8 cellular contexts compared by ENCODE assay signal in the genomic region with DNA sequence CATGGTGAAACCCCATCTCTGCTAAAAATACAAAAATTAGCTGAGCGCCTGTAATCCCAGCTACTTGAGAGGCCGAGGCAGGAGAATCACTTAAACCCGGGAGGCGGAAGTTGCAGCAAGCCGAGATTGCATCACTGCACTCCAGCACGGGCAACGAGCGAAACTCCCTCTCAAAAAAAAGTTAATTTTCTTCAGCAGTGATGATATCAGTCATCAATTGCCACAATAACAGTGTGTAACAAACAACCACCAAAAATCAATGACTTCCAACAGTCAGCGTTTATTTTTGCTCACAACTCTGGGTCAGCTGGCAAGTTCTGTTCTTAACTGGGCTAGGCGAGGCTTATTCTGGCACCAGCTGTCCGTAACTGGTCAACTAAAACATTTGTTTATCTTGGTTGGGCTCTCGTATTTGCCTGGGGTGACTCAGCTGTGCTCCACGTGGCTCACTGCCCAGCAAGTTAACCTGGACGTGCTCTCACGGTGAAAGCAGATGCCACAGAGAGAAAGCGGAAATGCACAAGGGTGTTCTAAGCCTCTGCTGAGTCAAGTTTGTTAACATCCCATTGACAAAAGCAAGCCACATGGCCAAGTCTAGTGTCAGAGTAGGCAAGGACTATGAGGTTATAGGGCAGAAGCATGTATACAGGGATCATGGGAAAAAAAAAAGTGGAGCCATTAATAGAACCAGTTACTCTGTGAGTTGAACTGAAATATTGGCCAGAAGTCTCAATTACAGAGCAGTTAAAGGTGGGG. TPM values are rescaled to one million over a fixed set of nuclear protein-coding genes. Genes with fewer than 3 reads are reported as not detected.
DNase-seq lines count a peak whose midpoint lies in the region; ATAC-seq, FAIRE-seq and TF ChIP-seq lines count a peak whose summit lies in the region.

No MANE protein-coding gene starts in this region.

- H3K27me3 ChIP-seq in brain microvascular endothelial cell (replicated peaks) (no peaks in the 10 kb centered on the region), thoracic aorta (replicated peaks; ENCODE audit: insufficient read depth) (no peaks in the 10 kb centered on the region)

- H3K36me3 ChIP-seq in brain microvascular endothelial cell (replicated peaks) = no peaks in the 10 kb centered on the region
- H3K36me3 ChIP-seq in kidney (ENCODE audit: control insufficient read depth in 1 of 2, insufficient read depth in 2 of 2, low read length in 2 of 2) = no peaks in the 10 kb centered on the region
- peaks cover 9% of the 10 kb centered on the region for H3K36me3 ChIP-seq in thoracic aorta

- in situ Hi-C loops in brain microvascular endothelial cell (cut with HindIII; ENCODE audit: low pct_ligation_motif_present, low sequenced_read_pairs) = no loop called here

- no peak overlapping the region for H3K9ac ChIP-seq in kidney (ENCODE audit: low read length in 2 of 2)

- H3K4me1 ChIP-seq in kidney (ENCODE audit: control insufficient read depth in 1 of 2, insufficient read depth in 1 of 2, low read depth in 1 of 2, low read length in 2 of 2) (peaks cover 3 to 7% of the 10 kb centered on the region in 2 donors), thoracic aorta (ENCODE audit: control insufficient read depth in 1 of 2, low read depth in 2 of 2) (peaks cover 4 to 24% of the 10 kb centered on the region in 2 donors)

- ATAC-seq in thoracic aorta (ENCODE audit: insufficient number of reproducible peaks, low FRiP score, low read depth) = peak; percentile 99
- ATAC-seq in HG03457 (IDR thresholded peaks at IDR 0.05; ENCODE audit: unreplicated experiment) = no peak
- no peak for ATAC-seq in GM18873 (IDR thresholded peaks at IDR 0.05; ENCODE audit: low FRiP score, unreplicated experiment)
- no peak for ATAC-seq in HG02973 (IDR thresholded peaks at IDR 0.05; ENCODE audit: unreplicated experiment)

- H3K4me3 ChIP-seq in brain microvascular endothelial cell (ENCODE audit: low read depth, low read length) (no peak overlapping the region), kidney (ENCODE audit: low read length in 2 of 2) (peak overlapping the region in 1 of 2 donors; percentile 13), thoracic aorta (peak overlapping the region; percentile 45)

- peak; percentile 95 for DNase-seq in Daoy (ENCODE audit: low read depth)
- DNase-seq in NCI-H2196 (lab: John Stamatoyannopoulos, UW; ENCODE audit: unreplicated experiment) = peak; percentile 82
- peak; percentile 95 for DNase-seq in brain microvascular endothelial cell
- DNase-seq in kidney = peak; percentile 95
- DNase-seq in thoracic aorta (ENCODE audit: low spot score) = peak; percentile 73

- peak overlapping the region; percentile 72 for H3K27ac ChIP-seq in brain microvascular endothelial cell
- H3K27ac ChIP-seq in kidney (ENCODE audit: low read depth in 2 of 2, low read length in 2 of 2) = peak overlapping the region; percentile 52 to 84
- peak overlapping the region; percentile 82 for H3K27ac ChIP-seq in thoracic aorta

- TF ChIP-seq CTCF in brain microvascular endothelial cell (IDR thresholded peaks at IDR 0.05; ENCODE audit: low read depth, low read length, missing control alignments) = no peak
- TF ChIP-seq CTCF in kidney (IDR thresholded peaks at IDR 0.05; ENCODE audit: borderline replicate concordance, extremely low read depth, insufficient read depth) = no peak
- TF ChIP-seq CTCF in thoracic aorta (IDR thresholded peaks at IDR 0.05) = no peak

- no peaks in the 10 kb centered on the region for H3K9me3 ChIP-seq in kidney (ENCODE audit: control insufficient read depth in 1 of 2, low read length in 2 of 2)
- H3K9me3 ChIP-seq in thoracic aorta = no peaks in the 10 kb centered on the region

- FAIRE-seq in kidney (lab: Jason Lieb, UNC) = peak; percentile 95

- intact Hi-C loops in kidney (cut with DNase I) = no loop called here

RNA-seq across cellular contexts. Expression of gene LHFPL7, which starts 52.1 kb away (rescaled TPM):
- not detected in 2 replicates for total RNA-seq in Daoy (2014; rRNA removed; shearing (Covaris generic))
- total RNA-seq in kidney (not detected), thoracic aorta (not detected)
- not detected for polyA plus RNA-seq in kidney (ENCODE audit: insufficient read depth, low read depth, low replicate concordance)

RNA-seq across cellular contexts. Expression of gene KIAA1671, which starts 58.1 kb away (rescaled TPM):
- total RNA-seq in Daoy (2014; rRNA removed; shearing (Covaris generic)) = 3.1 and 5.5 TPM in 2 replicates
- 65.2 TPM for total RNA-seq in kidney
- polyA plus RNA-seq in kidney (ENCODE audit: insufficient read depth, low read depth, low replicate concordance) = 7.3 TPM
- 10 to 100 TPM; 57.8 to 86.8 TPM for total RNA-seq in thoracic aorta
